In the genomic region with DNA sequence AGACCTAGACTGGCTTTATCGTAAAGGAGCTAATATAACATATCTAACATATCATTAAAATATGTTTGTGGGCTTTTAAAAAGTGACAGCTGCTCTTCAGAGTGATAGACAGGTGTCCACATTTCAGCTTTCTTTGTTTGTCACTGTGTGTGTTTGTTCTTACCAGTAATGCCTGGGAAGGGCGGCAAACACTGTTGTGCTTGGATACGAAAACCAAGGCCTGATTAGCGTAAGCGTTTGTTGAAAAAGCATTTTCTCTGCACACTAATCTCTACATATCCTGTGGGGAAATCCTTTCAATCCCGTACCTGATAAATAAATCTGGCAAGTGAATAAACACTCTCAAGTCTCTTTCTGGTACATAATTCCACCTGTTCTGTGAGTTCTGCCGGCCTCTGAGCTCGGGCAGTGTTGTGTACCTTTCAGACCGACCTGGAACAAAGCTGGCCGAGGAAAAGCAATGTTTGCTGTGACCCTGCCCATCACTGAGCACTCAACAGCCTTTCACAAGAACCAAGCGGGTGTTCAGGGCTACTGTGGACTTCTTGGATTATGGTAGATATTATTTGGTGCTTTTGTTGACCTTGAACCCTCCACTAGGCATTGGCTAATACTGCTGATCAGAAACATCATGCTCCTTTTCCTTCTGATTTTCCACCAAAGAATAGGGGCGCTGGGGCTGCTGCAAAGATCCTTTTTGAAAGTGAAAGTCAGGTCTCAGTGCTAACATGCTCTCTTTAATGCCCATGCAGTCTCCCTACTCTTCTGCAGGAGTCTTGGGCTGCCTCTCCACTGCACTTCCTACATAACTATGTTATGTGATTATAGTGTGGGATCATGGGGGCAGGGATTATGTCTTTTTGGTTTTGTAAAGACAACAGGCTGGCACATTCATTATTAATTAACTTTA, we compare ENCODE assay signal across 14 cellular contexts.
DNase-seq lines count a peak whose midpoint lies in the region; TF ChIP-seq lines count a peak whose summit lies in the region.
"Had no signal": no experiment of that assay in that cellular context is flagged by ENCODE, and none has a peak within 500 bp of the region (broad histone marks: within the 10 kb centered on the region; RNA-seq: fewer than 3 reads in every experiment).

No MANE protein-coding gene starts in this region.

- in situ Hi-C loops in mammary epithelial cell (cut with MboI; ENCODE audit: low sequenced_read_pairs in 2 of 2) (loop anchor here (10.0 to 25.0 kb wide), 5 partner anchors 244 to 1394 kb away; no protein-coding TSS in a partner anchor), HAP-1 (cut with MboI; ENCODE audit: low sequenced_read_pairs) (loop anchor here (10.0 to 25.0 kb wide), 3 partner anchors 1167 to 1394 kb away; no protein-coding TSS in a partner anchor)

- H3K79me2 ChIP-seq in mammary epithelial cell (ENCODE audit: insufficient read depth, low read length), result no peaks in the 10 kb centered on the region

- TF ChIP-seq CTCF in WERI-Rb-1 (IDR thresholded peaks at IDR 0.05; ENCODE audit: low read depth, low read length) (no peak), mammary epithelial cell (conservative IDR thresholded peaks at IDR 0.05 in 1 of 2, IDR thresholded peaks at IDR 0.05 in 1 of 2; ENCODE audit: extremely low read depth in 1 of 2, insufficient read depth in 1 of 2, low read depth in 1 of 2, low read length in 2 of 2) (no peak)

- H3K4me1 ChIP-seq in mucosa of stomach (ENCODE audit: control insufficient read depth, insufficient read depth, low read length) (peaks cover 10% of the 10 kb centered on the region), mammary epithelial cell (ENCODE audit: insufficient read depth, low read length) (no peaks in the 10 kb centered on the region), HAP-1 (no peaks in the 10 kb centered on the region)
- H3K4me1 ChIP-seq: breast epithelium had no signal

- H3K27me3 ChIP-seq in WERI-Rb-1 (ENCODE audit: insufficient read depth, low read depth, severe bottlenecking), result no peaks in the 10 kb centered on the region
- H3K27me3 ChIP-seq in mucosa of stomach (ENCODE audit: control insufficient read depth, insufficient read depth, low read length), result no peaks in the 10 kb centered on the region
- no peaks in the 10 kb centered on the region for H3K27me3 ChIP-seq in mammary epithelial cell (ENCODE audit: insufficient read depth, low read length)
- H3K27me3 ChIP-seq in HAP-1 (ENCODE audit: low read depth), result no peaks in the 10 kb centered on the region
- H3K27me3 ChIP-seq: breast epithelium, MG63, transverse colon had no signal

- H4K20me1 ChIP-seq in mammary epithelial cell (ENCODE audit: insufficient read depth, low read length), result no peaks in the 10 kb centered on the region

- peak overlapping the region; percentile 19 for H3K9ac ChIP-seq in mucosa of stomach (ENCODE audit: low read length)
- no peak overlapping the region for H3K9ac ChIP-seq in mammary epithelial cell (ENCODE audit: insufficient read depth, low read length)

- no peak overlapping the region for H2AFZ ChIP-seq in mammary epithelial cell (ENCODE audit: low read depth, low read length)

- no peaks in the 10 kb centered on the region for H3K36me3 ChIP-seq in WERI-Rb-1
- no peaks in the 10 kb centered on the region for H3K36me3 ChIP-seq in mucosa of stomach (ENCODE audit: control insufficient read depth, insufficient read depth, low read length)
- H3K36me3 ChIP-seq in mammary epithelial cell (ENCODE audit: insufficient read depth, low read length), result no peaks in the 10 kb centered on the region
- no peaks in the 10 kb centered on the region for H3K36me3 ChIP-seq in HAP-1 (replicated peaks)
- H3K36me3 ChIP-seq: breast epithelium, MG63, transverse colon had no signal

- H3K9me3 ChIP-seq in WERI-Rb-1 (ENCODE audit: severe bottlenecking) (no peaks in the 10 kb centered on the region), mucosa of stomach (ENCODE audit: control insufficient read depth, low read length) (no peaks in the 10 kb centered on the region), mammary epithelial cell (replicated peaks; ENCODE audit: insufficient read depth, low read length) (no peaks in the 10 kb centered on the region), HAP-1 (no peaks in the 10 kb centered on the region)
- H3K9me3 ChIP-seq: breast epithelium, MG63, transverse colon had no signal

- no TSS peak for BruUV-seq in mammary epithelial cell (replicated peaks; lab: Mats Ljungman, UMichigan)

- H3K27ac ChIP-seq in WERI-Rb-1, result no peak overlapping the region
- H3K27ac ChIP-seq in mammary epithelial cell (ENCODE audit: insufficient read depth, low read depth, low read length), result no peak overlapping the region
- H3K27ac ChIP-seq: breast epithelium had no signal

- WGBS in mammary epithelial cell (ENCODE audit: low coverage, missing lambda C conversion rate), result 98% methylated on average over 12 of the region's 12 CpGs

- intact Hi-C loops in mammary epithelial cell (cut with micrococcal nuclease), result no loop called here

- H3K4me3 ChIP-seq in WERI-Rb-1 (ENCODE audit: low read depth, low read length) (no peak overlapping the region), mucosa of stomach (ENCODE audit: low read length) (no peak overlapping the region), mammary epithelial cell (replicated peaks in 1 of 3; ENCODE audit: insufficient read depth in 1 of 3, low read depth in 2 of 3, low read length in 3 of 3) (no peak overlapping the region), HAP-1 (no peak overlapping the region)
- H3K4me3 ChIP-seq: breast epithelium, MG63 had no signal

- H3K4me2 ChIP-seq in mammary epithelial cell (ENCODE audit: insufficient read depth, low read depth, low read length), result no peak overlapping the region

- CTCF ChIA-PET in mammary epithelial cell (lab: Charles Lee; ENCODE audit: low non-redundant PET), result no interaction called here

- DNase-seq in DMS153 (lab: John Stamatoyannopoulos, UW) (peak; percentile 78), NCI-H2029 (lab: John Stamatoyannopoulos, UW) (peak; percentile 73), WERI-Rb-1 (peak; percentile 30), mammary epithelial cell (no peak), T1000 (lab: John Stamatoyannopoulos, UW) (no peak), hypothalamus (lab: John Stamatoyannopoulos, UW) (no peak), HAP-1 (ENCODE audit: low spot score in 2 of 2) (no peak)
- DNase-seq: MG63, NCI-H446, occipital lobe, SW 1271, transverse colon had no signal

- dilution Hi-C loops in mammary epithelial cell (cut with HindIII; ENCODE audit: low sequenced_read_pairs), result no loop called here

Comparison
In these comparisons a context has a peak if more than half of its experiments do, and no peak if none do; other contexts are left out.
1. DNase-seq: peak in DMS153 (single experiment), NCI-H2029 (single experiment) and WERI-Rb-1 (single experiment); none in mammary epithelial cell (single experiment), T1000 (single experiment), hypothalamus (0 of 51) and HAP-1 (0 of 2).